ENCODE assay signal across 11 cellular contexts in the genomic region with DNA sequence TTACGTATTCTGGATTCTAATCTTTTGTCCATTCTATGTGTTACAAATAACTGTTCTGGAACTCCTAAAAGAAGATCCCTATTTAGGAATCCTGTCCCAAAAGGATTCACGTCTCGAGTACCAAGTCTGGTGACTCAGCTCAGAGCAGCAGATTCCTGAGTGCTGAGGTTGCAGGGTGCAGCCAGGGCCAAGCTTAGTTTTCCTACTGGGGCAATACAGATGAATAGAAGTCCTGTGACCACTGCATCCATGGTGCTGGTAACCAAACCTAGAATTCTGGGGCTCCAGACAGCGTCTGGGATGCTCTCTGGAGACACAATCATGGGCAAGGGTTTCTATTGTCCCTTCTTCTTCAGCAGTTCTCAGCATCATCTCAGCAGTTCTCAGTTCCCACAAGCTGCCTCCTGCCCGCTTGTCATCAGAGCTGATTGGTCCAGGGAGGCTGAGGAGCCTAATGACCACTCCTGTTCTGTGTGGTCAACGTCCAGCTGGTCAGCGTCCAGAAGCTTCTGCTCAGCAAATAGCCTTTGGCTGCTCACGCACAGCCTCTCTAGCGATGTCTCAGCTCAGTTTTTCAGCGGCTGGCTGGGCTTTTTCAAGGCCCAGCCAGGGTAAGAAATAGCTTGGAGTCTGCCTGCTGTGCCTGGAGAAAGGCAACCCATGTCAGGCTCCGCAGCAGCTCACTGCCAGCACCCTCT. TPM values are rescaled to one million over a fixed set of nuclear protein-coding genes. Genes with fewer than 3 reads are reported as not detected.
DNase-seq lines count a peak whose midpoint lies in the region; ATAC-seq, FAIRE-seq and TF ChIP-seq lines count a peak whose summit lies in the region.
"Had no signal": no experiment of that assay in that cellular context is flagged by ENCODE, and none has a peak within 500 bp of the region (broad histone marks: within the 10 kb centered on the region; RNA-seq: fewer than 3 reads in every experiment).

No MANE protein-coding gene starts in this region.

- TF ChIP-seq CTCF in omental fat pad (IDR thresholded peaks at IDR 0.05) (no peak), D721Med (IDR thresholded peaks at IDR 0.05; ENCODE audit: insufficient read depth, missing control alignments) (no peak)

- no peak for TF ChIP-seq POLR2A in GM18505 (IDR thresholded peaks at IDR 0.05; ENCODE audit: borderline replicate concordance, extremely low read depth, insufficient read depth, insufficient read length)

- ATAC-seq in omental fat pad (ENCODE audit: low FRiP score) (peak; percentile 44), GM21528 (IDR thresholded peaks at IDR 0.05; ENCODE audit: low FRiP score, unreplicated experiment) (no peak), GM18505 (IDR thresholded peaks at IDR 0.05; ENCODE audit: unreplicated experiment) (no peak)

- FAIRE-seq in D721Med (lab: Jason Lieb, UNC): no peak

- DNase-seq in EL (peak; percentile 76), SK-N-DZ (ENCODE audit: low spot score) (peak; percentile 8), fibroblast of the conjunctiva (ENCODE audit: low read depth) (peak; percentile 18), omental fat pad (ENCODE audit: low spot score) (no peak), D721Med (ENCODE audit: insufficient read length, low spot score) (no peak), SHP77 (lab: John Stamatoyannopoulos, UW) (no peak)
- DNase-seq: activated T-cell treated with anti-CD3 and anti-CD28 coated beads for 4 hours, Calu3 had no signal

RNA-seq across cellular contexts. Expression of a gene that starts 50.4 kb away (rescaled TPM):
- not detected in 2 replicates for polyA plus RNA-seq in SK-N-DZ (2014; cell fraction: cytosol; rRNA removed)
- polyA plus RNA-seq in SK-N-DZ (2014; cell fraction: nucleus; rRNA removed): not detected in 2 replicates
- not detected for total RNA-seq in omental fat pad
- total RNA-seq: Calu3, mononuclear cell had no signal

Comparison
In these comparisons a context has a peak if more than half of its experiments do, and no peak if none do; other contexts are left out.
1. DNase-seq: peak in EL (single experiment), SK-N-DZ (single experiment) and fibroblast of the conjunctiva (single experiment); none in omental fat pad (single experiment), D721Med (single experiment) and SHP77 (0 of 2).